In the genomic region with DNA sequence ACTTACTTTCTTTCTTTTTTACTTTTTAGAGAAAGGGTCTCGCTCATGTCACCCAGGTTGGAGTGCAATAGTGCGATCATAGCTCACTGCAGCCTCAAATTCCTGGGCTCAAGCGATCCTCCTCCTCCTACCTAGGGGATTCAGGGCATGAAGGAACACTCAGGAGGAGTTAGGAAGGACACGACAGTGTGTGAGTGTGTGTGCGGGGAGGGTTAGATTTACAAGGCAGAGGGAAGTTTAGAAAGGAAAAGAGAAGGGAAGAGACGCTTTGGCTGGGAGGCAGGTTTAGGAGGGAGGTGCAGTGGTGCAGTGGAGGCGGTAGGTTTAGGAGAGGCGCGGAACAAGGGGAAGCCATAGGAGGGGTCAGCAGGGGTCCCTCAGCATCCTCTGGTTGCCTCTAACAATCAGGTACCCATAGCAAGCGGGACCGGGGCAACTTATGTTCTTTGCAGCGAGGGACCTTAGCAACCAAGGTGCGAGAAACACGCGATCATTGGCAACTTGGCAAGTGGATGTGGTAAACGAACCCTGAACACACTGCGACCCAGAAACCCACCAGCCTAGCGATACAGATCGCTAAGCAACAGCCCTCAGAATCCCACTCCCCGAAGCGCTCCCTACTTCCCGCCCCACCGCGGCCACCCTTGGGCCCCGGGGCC, we compare ENCODE assay signal across 8 cellular contexts. TPM values are rescaled to one million over a fixed set of nuclear protein-coding genes. Genes with fewer than 3 reads are reported as not detected.
DNase-seq lines count a peak whose midpoint lies in the region; TF ChIP-seq lines count a peak whose summit lies in the region.

No MANE protein-coding gene starts in this region.

- peak overlapping the region; percentile 55 to 97 (median 94) for H3K27ac Mint-ChIP-seq in IgD-negative memory B cell

- H3K27ac ChIP-seq in C4-2B = peak overlapping the region; percentile 61

- no peak for TF ChIP-seq CTCF in C4-2B (conservative IDR thresholded peaks at IDR 0.05)

- H3K36me3 Mint-ChIP-seq in IgD-negative memory B cell = peaks cover 2% of the 10 kb centered on the region

- H3K27me3 Mint-ChIP-seq in IgD-negative memory B cell = peaks cover 3% of the 10 kb centered on the region

- peak overlapping the region; percentile 84 to 95 (median 91) for H3K4me3 Mint-ChIP-seq in IgD-negative memory B cell

- H3K4me1 Mint-ChIP-seq in IgD-negative memory B cell = peaks cover 9 to 24% (median 22%) of the 10 kb centered on the region in 3 donors

- H3K9me3 Mint-ChIP-seq in IgD-negative memory B cell = no peaks in the 10 kb centered on the region

- peak; percentile 39 for DNase-seq in astrocyte of the hippocampus (ENCODE audit: low read depth, low spot score)
- DNase-seq in kidney glomerular epithelial cell (lab: John Stamatoyannopoulos, UW) = peak; percentile 11
- peak; percentile 5 for DNase-seq in stromal cell of bone marrow (ENCODE audit: low read depth)
- DNase-seq in cortex of kidney (lab: John Stamatoyannopoulos, UW) = no peak
- DNase-seq in midbrain (lab: John Stamatoyannopoulos, UW) = no peak
- DNase-seq in activated CD4-positive, alpha-beta T cell treated with anti-CD3 and anti-CD28 coated beads for 48 hours = no peak

RNA-seq across cellular contexts. Expression of a gene that starts 0.5 kb away (rescaled TPM):
- polyA plus RNA-seq in IgD-negative memory B cell = 45.5 TPM

RNA-seq across cellular contexts. Expression of a gene that starts 0.9 kb away (rescaled TPM):
- 18.2 TPM for polyA plus RNA-seq in IgD-negative memory B cell

RNA-seq across cellular contexts. Expression of a gene that starts 13.1 kb away (rescaled TPM):
- polyA plus RNA-seq in IgD-negative memory B cell = not detected

RNA-seq across cellular contexts. Expression of a gene that starts 20.8 kb away (rescaled TPM):
- polyA plus RNA-seq in IgD-negative memory B cell = 61.3 TPM

RNA-seq across cellular contexts. Expression of a gene that starts 31.6 kb away (rescaled TPM):
- 21.7 TPM for polyA plus RNA-seq in IgD-negative memory B cell

Comparison
In these comparisons a context has a peak if more than half of its experiments do, and no peak if none do; other contexts are left out.
1. DNase-seq: peak in astrocyte of the hippocampus (single experiment), kidney glomerular epithelial cell (single experiment) and stromal cell of bone marrow (single experiment); none in cortex of kidney (single experiment), midbrain (single experiment) and activated CD4-positive, alpha-beta T cell treated with anti-CD3 and anti-CD28 coated beads for 48 hours (single experiment).